Comparison of ENCODE assay signal across 26 cellular contexts in the genomic region with DNA sequence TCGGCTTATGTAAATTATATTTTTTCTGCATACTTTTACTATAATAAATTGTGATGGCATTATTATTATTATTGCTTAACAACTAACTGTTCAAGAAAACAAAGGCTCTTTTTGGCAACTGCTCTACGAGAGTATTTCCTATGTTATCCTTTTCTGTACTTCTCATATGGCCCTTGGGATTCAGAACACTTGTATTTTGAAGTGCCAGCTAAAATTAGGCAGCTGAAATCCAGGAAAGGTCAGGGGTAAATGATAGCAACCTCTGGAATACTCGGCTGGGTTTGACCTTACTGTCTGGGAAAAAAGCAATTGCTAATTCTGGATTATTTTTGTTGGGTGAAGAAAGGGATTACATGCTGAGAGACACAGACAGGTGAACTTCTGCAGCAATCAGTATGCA. TPM values are rescaled to one million over a fixed set of nuclear protein-coding genes. Genes with fewer than 3 reads are reported as not detected.
"Had no signal": no experiment of that assay in that cellular context is flagged by ENCODE, and none has a peak within 500 bp of the region (broad histone marks: within the 10 kb centered on the region; RNA-seq: fewer than 3 reads in every experiment).

No MANE protein-coding gene starts in this region.

- H3K4me3 Mint-ChIP-seq: activated CD4-positive, alpha-beta T cell treated with anti-CD3 and anti-CD28 coated beads, Interleukin-2, amount 10 ng/mL, durations not matched to agents 7 days and 5 days; activated CD8-positive, alpha-beta memory T cell treated with anti-CD3 and anti-CD28 coated beads, Interleukin-2, amount 10 ng/mL, durations not matched to agents 7 days and 5 days; activated CD8-positive, alpha-beta T cell treated with anti-CD3 and anti-CD28 coated beads for 36 hours; activated T-helper 1 cell treated with anti-CD3 and anti-CD28 coated beads, Interleukin-12 subunit alpha, Interleukin-12 subunit beta, Interleukin-2, Interleukin-4 antibody, amounts not matched to agents 30 ng/mL and 10 ng/mL and 1 ng/mL, durations not matched to agents 14 hours and 24 hours and 36 hours; effector memory CD8-positive, alpha-beta T cell; natural killer cell; stimulated activated naive CD8-positive, alpha-beta T cell treated with anti-CD3 and anti-CD28 coated beads, Interleukin-15, Interleukin-2, amounts not matched to agents 100 ng/mL and 50 ng/mL, for 24 hours; T-cell; T-helper 2 cell treated with Interferon-gamma antibody and Interleukin-4, amounts not matched to agents 5 μg/mL and 100 μg/mL, for 36 hours had no signal

- H3K36me3 ChIP-seq: adrenal gland, ascending aorta, brain microvascular endothelial cell, colonic mucosa, prostate gland, tibial artery had no signal

- ATAC-seq: activated CD8-positive, alpha-beta memory T cell treated with anti-CD3 and anti-CD28 coated beads, Interleukin-2, amount 10 ng/mL, durations not matched to agents 7 days and 5 days; activated CD8-positive, alpha-beta T cell treated with anti-CD3 and anti-CD28 coated beads for 36 hours; activated naive CD4-positive, alpha-beta T cell treated with anti-CD3 and anti-CD28 coated beads, Interleukin-2, amount 50 U/mL, for 72 hours; effector memory CD8-positive, alpha-beta T cell; left colon; natural killer cell; T-cell had no signal

- H3K27ac Mint-ChIP-seq: activated CD4-positive, alpha-beta T cell treated with anti-CD3 and anti-CD28 coated beads, Interleukin-2, amount 10 ng/mL, durations not matched to agents 7 days and 5 days; activated CD8-positive, alpha-beta memory T cell treated with anti-CD3 and anti-CD28 coated beads, Interleukin-2, amount 10 ng/mL, durations not matched to agents 7 days and 5 days; activated CD8-positive, alpha-beta T cell treated with anti-CD3 and anti-CD28 coated beads for 36 hours; activated naive CD4-positive, alpha-beta T cell treated with anti-CD3 and anti-CD28 coated beads, Interleukin-2, amount 50 U/mL, for 72 hours; activated T-helper 1 cell treated with anti-CD3 and anti-CD28 coated beads, Interleukin-12 subunit alpha, Interleukin-12 subunit beta, Interleukin-2, Interleukin-4 antibody, amounts not matched to agents 30 ng/mL and 10 ng/mL and 1 ng/mL, durations not matched to agents 14 hours and 24 hours and 36 hours; effector memory CD8-positive, alpha-beta T cell; natural killer cell; stimulated activated naive CD8-positive, alpha-beta T cell treated with anti-CD3 and anti-CD28 coated beads, Interleukin-15, Interleukin-2, amounts not matched to agents 100 ng/mL and 50 ng/mL, for 24 hours; T-cell; T-helper 2 cell treated with Interferon-gamma antibody and Interleukin-4, amounts not matched to agents 5 μg/mL and 100 μg/mL, for 36 hours had no signal

- DNase-seq: activated CD4-positive, alpha-beta T cell treated with anti-CD3 and anti-CD28 coated beads, Interleukin-2, amount 10 ng/mL, durations not matched to agents 7 days and 5 days; activated CD4-positive, CD25-positive, alpha-beta regulatory T cell treated with anti-CD3 and anti-CD28 coated beads, Interleukin-2, amount 50 U/mL, for 72 hours; activated CD8-positive, alpha-beta memory T cell treated with anti-CD3 and anti-CD28 coated beads, Interleukin-2, amount 10 ng/mL, durations not matched to agents 7 days and 5 days; activated CD8-positive, alpha-beta T cell treated with anti-CD3 and anti-CD28 coated beads for 36 hours; activated gamma-delta T cell; activated T-cell treated with anti-CD3 and anti-CD28 coated beads for 4 hours; adrenal gland; brain microvascular endothelial cell; colonic mucosa; dorsolateral prefrontal cortex; effector memory CD8-positive, alpha-beta T cell; left colon; natural killer cell; stimulated activated CD4-positive, alpha-beta T cell treated with anti-CD3 and anti-CD28 coated beads, Interleukin-1b, Interleukin-23, amount 100 ng/mL, for 48 hours; T-cell; tibial artery had no signal

- H3K36me3 Mint-ChIP-seq: activated CD8-positive, alpha-beta memory T cell treated with anti-CD3 and anti-CD28 coated beads, Interleukin-2, amount 10 ng/mL, durations not matched to agents 7 days and 5 days; activated naive CD4-positive, alpha-beta T cell treated with anti-CD3 and anti-CD28 coated beads, Interleukin-2, amount 50 U/mL, for 72 hours; natural killer cell; T-cell had no signal

- H3K4me3 ChIP-seq: adrenal gland, ascending aorta, colonic mucosa, dorsolateral prefrontal cortex, esophagus muscularis mucosa, lung, prostate gland, tibial artery had no signal

- H3K4me1 Mint-ChIP-seq: activated CD4-positive, alpha-beta T cell treated with anti-CD3 and anti-CD28 coated beads, Interleukin-2, amount 10 ng/mL, durations not matched to agents 7 days and 5 days; activated CD8-positive, alpha-beta memory T cell treated with anti-CD3 and anti-CD28 coated beads, Interleukin-2, amount 10 ng/mL, durations not matched to agents 7 days and 5 days; natural killer cell; T-cell had no signal

- H3K27me3 Mint-ChIP-seq: stimulated activated naive CD8-positive, alpha-beta T cell treated with anti-CD3 and anti-CD28 coated beads, Interleukin-15, Interleukin-2, amounts not matched to agents 100 ng/mL and 50 ng/mL, for 24 hours had no signal

- H3K4me1 ChIP-seq: ascending aorta, colonic mucosa, prostate gland had no signal

- H3K9me3 Mint-ChIP-seq: activated CD4-positive, alpha-beta T cell treated with anti-CD3 and anti-CD28 coated beads, Interleukin-2, amount 10 ng/mL, durations not matched to agents 7 days and 5 days; activated CD8-positive, alpha-beta T cell treated with anti-CD3 and anti-CD28 coated beads for 36 hours; activated naive CD4-positive, alpha-beta T cell treated with anti-CD3 and anti-CD28 coated beads, Interleukin-2, amount 50 U/mL, for 72 hours; activated T-helper 1 cell treated with anti-CD3 and anti-CD28 coated beads, Interleukin-12 subunit alpha, Interleukin-12 subunit beta, Interleukin-2, Interleukin-4 antibody, amounts not matched to agents 30 ng/mL and 10 ng/mL and 1 ng/mL, durations not matched to agents 14 hours and 24 hours and 36 hours; effector memory CD8-positive, alpha-beta T cell; stimulated activated naive CD8-positive, alpha-beta T cell treated with anti-CD3 and anti-CD28 coated beads, Interleukin-15, Interleukin-2, amounts not matched to agents 100 ng/mL and 50 ng/mL, for 24 hours; T-helper 2 cell treated with Interferon-gamma antibody and Interleukin-4, amounts not matched to agents 5 μg/mL and 100 μg/mL, for 36 hours had no signal

- H3K27me3 ChIP-seq: adrenal gland, ascending aorta, brain microvascular endothelial cell, colonic mucosa, dorsolateral prefrontal cortex, esophagus muscularis mucosa, tibial artery had no signal

- H3K9me3 ChIP-seq: adrenal gland, ascending aorta, colonic mucosa, esophagus muscularis mucosa, prostate gland, tibial artery had no signal

- H3K27ac ChIP-seq: ascending aorta, brain microvascular endothelial cell, colonic mucosa, dorsolateral prefrontal cortex, esophagus muscularis mucosa, prostate gland, tibial artery, VCaP had no signal

RNA-seq across cellular contexts. Expression of a gene that starts 23.9 kb away (rescaled TPM):
- total RNA-seq: activated CD4-positive, alpha-beta T cell treated with anti-CD3 and anti-CD28 coated beads, Interleukin-2, amount 10 ng/mL, durations not matched to agents 7 days and 5 days; activated CD8-positive, alpha-beta memory T cell treated with anti-CD3 and anti-CD28 coated beads, Interleukin-2, amount 10 ng/mL, durations not matched to agents 7 days and 5 days; activated CD8-positive, alpha-beta T cell treated with anti-CD3 and anti-CD28 coated beads for 36 hours; activated naive CD4-positive, alpha-beta T cell treated with anti-CD3 and anti-CD28 coated beads, Interleukin-2, amount 50 U/mL, for 72 hours; activated T-helper 1 cell treated with anti-CD3 and anti-CD28 coated beads, Interleukin-12 subunit alpha, Interleukin-12 subunit beta, Interleukin-2, Interleukin-4 antibody, amounts not matched to agents 30 ng/mL and 10 ng/mL and 1 ng/mL, durations not matched to agents 14 hours and 24 hours and 36 hours; natural killer cell; osteocyte had no signal
